31 cellular contexts compared by ENCODE assay signal in genomic region chr3:42873216-42873982, GRCh38. TPM values are rescaled to one million over a fixed set of nuclear protein-coding genes. Genes with fewer than 3 reads are reported as not detected.
"Had no signal": no experiment of that assay in that cellular context is flagged by ENCODE, and none has a peak within 500 bp of the region (broad histone marks: within the 10 kb centered on the region; RNA-seq: fewer than 3 reads in every experiment).

No MANE protein-coding gene starts in this region.

- H3K27ac ChIP-seq: cardiac muscle cell, SJCRH30, SK-N-MC had no signal

- H3K4me3 ChIP-seq: cardiac muscle cell, MG63, SJCRH30, SK-N-MC had no signal

- H3K36me3 ChIP-seq: cardiac muscle cell, MG63, SJCRH30 had no signal

- ATAC-seq: activated CD8-positive, alpha-beta T cell treated with anti-CD3 and anti-CD28 coated beads for 36 hours; activated T-cell treated with anti-CD3 and anti-CD28 coated beads, Interleukin-2, amount 50 U/mL, for 72 hours; activated T-helper 17 cell treated with anti-CD3 and anti-CD28 coated beads, Interleukin-2, amount 50 U/mL, for 72 hours; Panc1 had no signal

- H3K4me1 ChIP-seq: SJCRH30 had no signal

- H3K9me3 ChIP-seq: MG63, SJCRH30 had no signal

- DNase-seq: activated CD4-positive, alpha-beta T cell treated with anti-CD3 and anti-CD28 coated beads, Interleukin-2, amount 10 ng/mL, durations not matched to agents 24 days and 14 days; activated CD4-positive, alpha-beta T cell treated with anti-CD3 and anti-CD28 coated beads, Interleukin-2, amount 50 U/mL, for 4 hours; activated CD8-positive, alpha-beta T cell treated with anti-CD3 and anti-CD28 coated beads for 36 hours; activated effector memory CD4-positive, alpha-beta T cell treated with anti-CD3 and anti-CD28 coated beads, Interleukin-2, amount 50 U/mL, for 16 hours; activated naive CD4-positive, alpha-beta T cell; activated naive CD4-positive, alpha-beta T cell treated with anti-CD3 and anti-CD28 coated beads, Interleukin-2, amount 50 U/mL, for 16 hours; activated naive CD8-positive, alpha-beta T cell treated with anti-CD3 and anti-CD28 coated beads for 36 hours; activated T-cell treated with anti-CD3 and anti-CD28 coated beads, Interleukin-2, amount 50 U/mL, for 1 hour; activated T-cell treated with anti-CD3 and anti-CD28 coated beads, Interleukin-2, amount 50 U/mL, for 72 hours; amniotic stem cell; MV-4-11; NCI-H1092; NCI-H1436 treated with DMSO at 0.1 percent for 48 hours; NCI-H1694 treated with DMSO at 0.1 percent for 48 hours; NCI-H2029 treated with DMSO at 0.1 percent for 48 hours; NCI-H2107; NCI-H226; NCI-H446 treated with DMSO at 0.1 percent for 48 hours; NCI-H524; NCI-H69; SHP77; SJCRH30 had no signal

- H3K27me3 ChIP-seq: MG63, SJCRH30 had no signal

RNA-seq across cellular contexts. Expression of gene CYP8B1, which starts 2.3 kb away (rescaled TPM):
- total RNA-seq: activated CD4-positive, alpha-beta T cell treated with anti-CD3 and anti-CD28 coated beads, Interleukin-2, amount 10 ng/mL, durations not matched to agents 24 days and 14 days; activated CD8-positive, alpha-beta memory T cell treated with anti-CD3 and anti-CD28 coated beads for 36 hours; activated CD8-positive, alpha-beta T cell treated with anti-CD3 and anti-CD28 coated beads for 36 hours; activated naive CD8-positive, alpha-beta T cell treated with anti-CD3 and anti-CD28 coated beads for 36 hours; activated T-cell treated with anti-CD3 and anti-CD28 coated beads, Interleukin-2, amount 50 U/mL, for 72 hours; activated T-helper 17 cell treated with anti-CD3 and anti-CD28 coated beads, Interleukin-2, amount 50 U/mL, for 72 hours; aorta; cardiac muscle cell; RPMI7951; SJCRH30; T-helper 1 cell treated with Interleukin-12 subunit alpha and Interleukin-12 subunit beta and Interleukin-4 antibody, amounts not matched to agents 30 ng/mL and 1 ng/mL, for 36 hours had no signal
- polyA plus RNA-seq: cardiac muscle cell had no signal

RNA-seq across cellular contexts. Expression of gene ZNF662, which starts 32.5 kb away (rescaled TPM):
- total RNA-seq: SJCRH30 had no signal
